8 cellular contexts compared by ENCODE assay signal in the genomic region with DNA sequence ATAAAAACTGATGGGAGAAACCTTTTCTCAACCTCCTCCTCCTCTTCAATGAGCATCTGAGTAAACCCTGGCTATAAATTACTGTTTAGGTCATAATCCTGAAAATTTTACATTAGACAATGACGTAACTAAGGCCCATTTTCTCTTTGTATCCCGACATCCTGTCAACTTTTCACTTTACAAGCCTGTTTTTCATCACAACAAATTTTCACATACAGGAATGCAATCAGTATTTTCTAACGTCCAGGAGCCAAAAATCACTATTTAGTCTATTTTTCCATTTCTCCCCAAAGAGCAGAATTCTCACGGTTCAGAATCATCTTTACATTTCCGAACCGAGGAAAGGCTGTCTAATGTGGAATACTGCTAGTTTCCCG. TPM values are rescaled to one million over a fixed set of nuclear protein-coding genes. Genes with fewer than 3 reads are reported as not detected.
DNase-seq lines count a peak whose midpoint lies in the region; ATAC-seq and TF ChIP-seq lines count a peak whose summit lies in the region.

No MANE protein-coding gene starts in this region.

- H3K36me3 ChIP-seq in OCI-LY3 (replicated peaks; ENCODE audit: low read depth, low read length) (no peaks in the 10 kb centered on the region), endodermal cell (ENCODE audit: control insufficient read depth, insufficient read depth, low read length) (no peaks in the 10 kb centered on the region)

- H3K4me1 Mint-ChIP-seq in endodermal cell (peaks cover 21% of the 10 kb centered on the region), neural crest cell (peaks cover 52% of the 10 kb centered on the region)

- peaks cover 26% of the 10 kb centered on the region for H3K79me2 ChIP-seq in OCI-LY3 (ENCODE audit: low read length)

- H4K20me1 ChIP-seq in OCI-LY3 (ENCODE audit: insufficient read depth, low read length), result no peaks in the 10 kb centered on the region; the same call in 1 of the 2 replicates

- H3K9ac ChIP-seq in OCI-LY3 (ENCODE audit: low read length), result peak overlapping the region; percentile 68
- H3K9ac ChIP-seq in endodermal cell (ENCODE audit: extremely low read depth, low read length, poor library complexity, severe bottlenecking), result peak overlapping the region; percentile 48

- H3K27me3 Mint-ChIP-seq in endodermal cell (ENCODE audit: insufficient read depth), result peaks cover 12% of the 10 kb centered on the region
- no peaks in the 10 kb centered on the region for H3K27me3 Mint-ChIP-seq in neural crest cell (ENCODE audit: low read depth)

- peak overlapping the region; percentile 22; the same call in 1 of the 2 replicates for H2AFZ ChIP-seq in OCI-LY3 (ENCODE audit: low read depth, low read length)

- H3K36me3 Mint-ChIP-seq in endodermal cell (ENCODE audit: low read depth) (no peaks in the 10 kb centered on the region), neural crest cell (ENCODE audit: low read depth) (peaks cover 1% of the 10 kb centered on the region)

- peak overlapping the region; percentile 87 for H3K4me3 ChIP-seq in OCI-LY3 (ENCODE audit: low read length)
- H3K4me3 ChIP-seq in endodermal cell (ENCODE audit: low read length), result peak overlapping the region; percentile 93

- H3K4me1 ChIP-seq in OCI-LY3 (ENCODE audit: low read length) (peaks cover 13% of the 10 kb centered on the region; the same call in 1 of the 2 replicates), endodermal cell (ENCODE audit: control insufficient read depth, insufficient read depth, low read length) (no peaks in the 10 kb centered on the region)

- H3K27ac ChIP-seq in OCI-LY3 (ENCODE audit: low read length) (no peak overlapping the region), endodermal cell (ENCODE audit: low read depth, low read length) (no peak overlapping the region)

- no peaks in the 10 kb centered on the region for H3K9me3 ChIP-seq in OCI-LY3 (ENCODE audit: insufficient read depth, low read length)
- H3K9me3 ChIP-seq in endodermal cell (ENCODE audit: control insufficient read depth, low read length), result no peaks in the 10 kb centered on the region

- ATAC-seq in GM21786 (IDR thresholded peaks at IDR 0.05; ENCODE audit: unreplicated experiment) (no peak), HG02642 (IDR thresholded peaks at IDR 0.05; ENCODE audit: poor library complexity, unreplicated experiment) (no peak), GM19397 (IDR thresholded peaks at IDR 0.05; ENCODE audit: unreplicated experiment) (no peak), GM18870 (IDR thresholded peaks at IDR 0.05; ENCODE audit: unreplicated experiment) (no peak)

- H3K4me3 Mint-ChIP-seq in endodermal cell (peak overlapping the region; percentile 63), neural crest cell (peak overlapping the region; percentile 90)

- TF ChIP-seq CTCF in OCI-LY3 (IDR thresholded peaks at IDR 0.05; ENCODE audit: low read depth, low read length), result no peak
- TF ChIP-seq CTCF in endodermal cell (conservative IDR thresholded peaks at IDR 0.05), result no peak
- TF ChIP-seq CTCF in neural crest cell (conservative IDR thresholded peaks at IDR 0.05), result no peak

- DNase-seq in EL (peak; percentile 34), endodermal cell (no peak), neural crest cell (ENCODE audit: low read depth, low spot score) (no peak)

- H3K27ac Mint-ChIP-seq in endodermal cell, result no peak overlapping the region
- peak overlapping the region; percentile 98 for H3K27ac Mint-ChIP-seq in neural crest cell (ENCODE audit: unreplicated experiment)

- WGBS in endodermal cell (ENCODE audit: insufficient coverage in 1 of 2, insufficient read length in 1 of 2), 2 experiments, result 33 to 37% methylated on average over 3 to 7 of the region's 7 CpGs

- H3K27me3 ChIP-seq in OCI-LY3 (ENCODE audit: low read depth, low read length), result no peaks in the 10 kb centered on the region
- peaks cover 18% of the 10 kb centered on the region for H3K27me3 ChIP-seq in endodermal cell (ENCODE audit: control insufficient read depth, insufficient read depth, low read length, poor library complexity, severe bottlenecking)

- H3K9me3 Mint-ChIP-seq in endodermal cell (no peaks in the 10 kb centered on the region), neural crest cell (no peaks in the 10 kb centered on the region)

- peak overlapping the region; percentile 80 for H3K4me2 ChIP-seq in OCI-LY3 (ENCODE audit: low read length)

RNA-seq across cellular contexts. Expression of a gene that starts 1.2 kb away (rescaled TPM):
- total RNA-seq in endodermal cell, result 10 to 100 TPM; 14.2 to 17.2 TPM
- polyA plus RNA-seq in endodermal cell (2013, experiment 1 of 2), result 11.6 TPM
- 9.6 TPM for polyA plus RNA-seq in endodermal cell (2013, experiment 2 of 2)
- 34.9 and 40.5 TPM in 2 replicates for total RNA-seq in neural crest cell

RNA-seq across cellular contexts. Expression of a gene that starts 45.9 kb away (rescaled TPM):
- total RNA-seq in endodermal cell (10 to 100 TPM; 17.8 to 19.2 TPM), neural crest cell (11.2 and 15.4 TPM in 2 replicates)
- polyA plus RNA-seq in endodermal cell (2013, experiment 1 of 2), result 15.4 TPM
- polyA plus RNA-seq in endodermal cell (2013, experiment 2 of 2), result 14.3 TPM

RNA-seq across cellular contexts. Expression of a gene that starts 46.2 kb away (rescaled TPM):
- total RNA-seq in endodermal cell, result 10 to 100 TPM; 65.5 to 70.2 TPM
- 102 TPM for polyA plus RNA-seq in endodermal cell (2013, experiment 1 of 2)
- polyA plus RNA-seq in endodermal cell (2013, experiment 2 of 2), result 89.8 TPM
- 61.4 and 69.0 TPM in 2 replicates for total RNA-seq in neural crest cell
